18 cellular contexts compared by ENCODE assay signal in genomic region chr1:50531601-50532000, GRCh38.
"Had no signal": no experiment of that assay in that cellular context is flagged by ENCODE, and none has a peak within 500 bp of the region (broad histone marks: within the 10 kb centered on the region; RNA-seq: fewer than 3 reads in every experiment).

No MANE protein-coding gene starts in this region.

- H3K27ac ChIP-seq: epithelial cell of prostate, esophagus squamous epithelium, neutrophil, right lobe of liver, tibial nerve had no signal

- DNase-seq: activated CD4-positive, alpha-beta T cell treated with anti-CD3 and anti-CD28 coated beads for 4 hours; activated CD4-positive, alpha-beta T cell treated with anti-CD3 and anti-CD28 coated beads, Interleukin-2, amount 50 U/mL, for 4 hours; activated CD8-positive, alpha-beta memory T cell treated with anti-CD3 and anti-CD28 coated beads for 24 hours; activated effector memory CD4-positive, alpha-beta T cell treated with anti-CD3 and anti-CD28 coated beads, Interleukin-2, amount 50 U/mL, for 16 hours; activated naive CD4-positive, alpha-beta T cell treated with anti-CD3 and anti-CD28 coated beads for 36 hours; activated naive CD8-positive, alpha-beta T cell treated with anti-CD3 and anti-CD28 coated beads for 36 hours; central memory CD4-positive, alpha-beta T cell; esophagus squamous epithelium; islet precursor cell; left ventricle myocardium superior; mucosa of descending colon; right lobe of liver; stimulated activated CD4-positive, alpha-beta T cell treated with anti-CD3 and anti-CD28 coated beads, Interleukin-2, amount 100 ng/mL, for 48 hours; stimulated activated naive CD4-positive, alpha-beta T cell treated with Interleukin-2 at 50 U/mL for 16 hours had no signal

- ATAC-seq: left ventricle myocardium superior; mucosa of descending colon; natural killer cell treated with Interleukin-12 subunit alpha and Interleukin-12 subunit beta and Interleukin-15 and Interleukin-18, amount 100 ng/mL, for 72 hours; right lobe of liver had no signal

- H3K9me3 ChIP-seq: esophagus squamous epithelium, mucosa of descending colon, neutrophil, right lobe of liver, tibial nerve had no signal

- H3K4me3 ChIP-seq: esophagus squamous epithelium, mucosa of descending colon, right lobe of liver, tibial nerve had no signal

- H3K36me3 ChIP-seq: right lobe of liver had no signal

- H3K27me3 ChIP-seq: esophagus squamous epithelium, neutrophil, right lobe of liver, tibial nerve had no signal

- H3K4me1 ChIP-seq: esophagus squamous epithelium, tibial nerve had no signal
